17 cellular contexts compared by ENCODE assay signal in genomic region chr14:72582582-72582981, GRCh38.
A peak's percentile ranks its signal among the peaks of the same experiment; 100 is the strongest.
DNase-seq lines count a peak whose midpoint lies in the region; ATAC-seq and TF ChIP-seq lines count a peak whose summit lies in the region.
"Had no signal": no experiment of that assay in that cellular context is flagged by ENCODE, and none has a peak within 500 bp of the region (broad histone marks: within the 10 kb centered on the region; RNA-seq: fewer than 3 reads in every experiment).

No MANE protein-coding gene starts in this region.

- H2AFZ ChIP-seq in mammary epithelial cell (ENCODE audit: low read depth, low read length) (no peak overlapping the region), neural progenitor cell (replicated peaks) (no peak overlapping the region)

- H3K4me1 ChIP-seq in mammary epithelial cell (ENCODE audit: insufficient read depth, low read length): no peaks in the 10 kb centered on the region
- H3K4me1 ChIP-seq in breast epithelium: no peaks in the 10 kb centered on the region
- H3K4me1 ChIP-seq in foreskin keratinocyte: no peaks in the 10 kb centered on the region
- no peaks in the 10 kb centered on the region for H3K4me1 ChIP-seq in neural progenitor cell
- H3K4me1 ChIP-seq: BE2C, HAP-1 had no signal

- no peak overlapping the region for H3K27ac Mint-ChIP-seq in stimulated activated naive CD8-positive, alpha-beta T cell treated with anti-CD3 and anti-CD28 coated beads, Interleukin-15, amount 100 ng/mL, for 72 hours
- no peak overlapping the region for H3K27ac Mint-ChIP-seq in neural progenitor cell
- H3K27ac Mint-ChIP-seq: CD4-positive, alpha-beta memory T cell had no signal

- BruUV-seq in mammary epithelial cell (replicated peaks; lab: Mats Ljungman, UMichigan): no TSS peak

- TF ChIP-seq POLR2A in breast epithelium (IDR thresholded peaks at IDR 0.05): no peak

- H3K27ac ChIP-seq in mammary epithelial cell (ENCODE audit: insufficient read depth, low read depth, low read length) (no peak overlapping the region), breast epithelium (no peak overlapping the region), foreskin keratinocyte (no peak overlapping the region), neural progenitor cell (no peak overlapping the region)

- H4K20me1 ChIP-seq in mammary epithelial cell (ENCODE audit: insufficient read depth, low read length) (no peaks in the 10 kb centered on the region), neural progenitor cell (ENCODE audit: low read depth) (no peaks in the 10 kb centered on the region)

- peaks cover 4 to 8% of the 10 kb centered on the region in 2 donors for H3K9me3 Mint-ChIP-seq in stimulated activated naive CD8-positive, alpha-beta T cell treated with anti-CD3 and anti-CD28 coated beads, Interleukin-15, amount 100 ng/mL, for 72 hours
- no peaks in the 10 kb centered on the region for H3K9me3 Mint-ChIP-seq in neural progenitor cell

- H3K27me3 Mint-ChIP-seq in stimulated activated naive CD8-positive, alpha-beta T cell treated with anti-CD3 and anti-CD28 coated beads, Interleukin-15, amount 100 ng/mL, for 72 hours: no peaks in the 10 kb centered on the region
- peaks cover 9% of the 10 kb centered on the region for H3K27me3 Mint-ChIP-seq in neural progenitor cell (ENCODE audit: insufficient read depth, low read depth)

- H3K9me3 ChIP-seq in mammary epithelial cell (replicated peaks; ENCODE audit: insufficient read depth, low read length): no peaks in the 10 kb centered on the region
- no peaks in the 10 kb centered on the region for H3K9me3 ChIP-seq in breast epithelium
- H3K9me3 ChIP-seq in neural progenitor cell (ENCODE audit: low read depth): no peaks in the 10 kb centered on the region
- H3K9me3 ChIP-seq: BE2C, HAP-1 had no signal

- no peaks in the 10 kb centered on the region for H3K27me3 ChIP-seq in mammary epithelial cell (ENCODE audit: insufficient read depth, low read length)
- H3K27me3 ChIP-seq in breast epithelium: peaks cover 0 to 4% of the 10 kb centered on the region in 2 donors
- H3K27me3 ChIP-seq in foreskin keratinocyte: peaks cover 7% of the 10 kb centered on the region
- H3K27me3 ChIP-seq in neural progenitor cell: no peaks in the 10 kb centered on the region
- H3K27me3 ChIP-seq: BE2C had no signal

- H3K4me2 ChIP-seq in mammary epithelial cell (ENCODE audit: insufficient read depth, low read depth, low read length): no peak overlapping the region
- no peak overlapping the region for H3K4me2 ChIP-seq in neural progenitor cell

- H3K36me3 ChIP-seq in mammary epithelial cell (ENCODE audit: insufficient read depth, low read length) (no peaks in the 10 kb centered on the region), breast epithelium (no peaks in the 10 kb centered on the region), neural progenitor cell (no peaks in the 10 kb centered on the region)
- H3K36me3 ChIP-seq: BE2C, HAP-1 had no signal

- H3K79me2 ChIP-seq in mammary epithelial cell (ENCODE audit: insufficient read depth, low read length): no peaks in the 10 kb centered on the region
- no peaks in the 10 kb centered on the region for H3K79me2 ChIP-seq in neural progenitor cell (ENCODE audit: low read depth)

- WGBS in mammary epithelial cell (ENCODE audit: low coverage, missing lambda C conversion rate): 94% methylated on average over 1 of the region's 1 CpG

- dilution Hi-C loops in mammary epithelial cell (cut with HindIII; ENCODE audit: low sequenced_read_pairs): no loop called here

- no peaks in the 10 kb centered on the region for H3F3A ChIP-seq in neural progenitor cell (ENCODE audit: low read depth)

- peak; percentile 41 for ATAC-seq in foreskin keratinocyte
- ATAC-seq in stimulated activated naive CD8-positive, alpha-beta T cell treated with anti-CD3 and anti-CD28 coated beads, Interleukin-15, amount 100 ng/mL, for 72 hours: peak; percentile 81
- ATAC-seq: GM12878, PC-3 had no signal

- H3K4me3 ChIP-seq in mammary epithelial cell (replicated peaks in 1 of 3; ENCODE audit: insufficient read depth in 1 of 3, low read depth in 2 of 3, low read length in 3 of 3) (no peak overlapping the region), breast epithelium (no peak overlapping the region), neural progenitor cell (no peak overlapping the region)
- H3K4me3 ChIP-seq: GM12878, HAP-1 had no signal

- CTCF ChIA-PET in mammary epithelial cell (lab: Charles Lee; ENCODE audit: low non-redundant PET): no interaction called here

- DNase-seq in mammary epithelial cell (peak; percentile 15), breast epithelium (ENCODE audit: low spot score in 2 of 2) (no peak), amniotic epithelial cell (ENCODE audit: low read depth) (peak; percentile 31), foreskin keratinocyte (no peak), neural progenitor cell (ENCODE audit: low spot score) (no peak), NCI-H345 treated with DMSO at 0.1 percent for 48 hours (lab: John Stamatoyannopoulos, UW; ENCODE audit: unreplicated experiment) (no peak)
- DNase-seq in stimulated activated naive CD8-positive, alpha-beta T cell treated with anti-CD3 and anti-CD28 coated beads, Interleukin-15, amount 100 ng/mL, for 72 hours: no peak
- DNase-seq: BE2C; CD4-positive, alpha-beta memory T cell; DMS79; NCI-H1436; NCI-H2029 treated with DMSO at 0.1 percent for 48 hours; NCI-H526; NK-92 treated with Interleukin-12 subunit alpha and Interleukin-12 subunit beta, amount 100 ng/mL, for 24 hours; PC-3 had no signal

- no peak overlapping the region for H3K4me3 Mint-ChIP-seq in stimulated activated naive CD8-positive, alpha-beta T cell treated with anti-CD3 and anti-CD28 coated beads, Interleukin-15, amount 100 ng/mL, for 72 hours
- H3K4me3 Mint-ChIP-seq in neural progenitor cell: no peak overlapping the region
- H3K4me3 Mint-ChIP-seq: CD4-positive, alpha-beta memory T cell had no signal

- in situ Hi-C loops in mammary epithelial cell (cut with MboI; ENCODE audit: low sequenced_read_pairs in 2 of 2): no loop called here

- H3K36me3 Mint-ChIP-seq in neural progenitor cell: no peaks in the 10 kb centered on the region

- no peak overlapping the region for H3K9ac ChIP-seq in mammary epithelial cell (ENCODE audit: insufficient read depth, low read length)
- no peak overlapping the region for H3K9ac ChIP-seq in neural progenitor cell

- TF ChIP-seq CTCF in mammary epithelial cell (conservative IDR thresholded peaks at IDR 0.05 in 1 of 2, IDR thresholded peaks at IDR 0.05 in 1 of 2; ENCODE audit: extremely low read depth in 1 of 2, insufficient read depth in 1 of 2, low read depth in 1 of 2, low read length in 2 of 2): no peak
- no peak for TF ChIP-seq CTCF in breast epithelium (IDR thresholded peaks at IDR 0.05)
- TF ChIP-seq CTCF in foreskin keratinocyte (conservative IDR thresholded peaks at IDR 0.05): no peak
- no peak for TF ChIP-seq CTCF in neural progenitor cell (IDR thresholded peaks at IDR 0.05)

- intact Hi-C loops in mammary epithelial cell (cut with micrococcal nuclease): no loop called here
- intact Hi-C loops in breast epithelium (cut with DNase I; ENCODE audit: low total_unique reads): no loop called here

- H3K4me1 Mint-ChIP-seq in stimulated activated naive CD8-positive, alpha-beta T cell treated with anti-CD3 and anti-CD28 coated beads, Interleukin-15, amount 100 ng/mL, for 72 hours: no peaks in the 10 kb centered on the region
- no peaks in the 10 kb centered on the region for H3K4me1 Mint-ChIP-seq in neural progenitor cell

Comparison
In these comparisons a context has a peak if more than half of its experiments do, and no peak if none do; other contexts are left out.
1. DNase-seq: peak in mammary epithelial cell (single experiment) and amniotic epithelial cell (single experiment); none in breast epithelium (0 of 2), foreskin keratinocyte (0 of 2), stimulated activated naive CD8-positive, alpha-beta T cell treated with anti-CD3 and anti-CD28 coated beads, Interleukin-15, amount 100 ng/mL, for 72 hours (0 of 2), neural progenitor cell (single experiment) and NCI-H345 treated with DMSO at 0.1 percent for 48 hours (single experiment).